In genomic region chr12:12433203-12433731, GRCh38 we compare ENCODE assay signal across 20 cellular contexts.
A peak's percentile ranks its signal among the peaks of the same experiment; 100 is the strongest.
DNase-seq lines count a peak whose midpoint lies in the region; ATAC-seq and TF ChIP-seq lines count a peak whose summit lies in the region.
"Had no signal": no experiment of that assay in that cellular context is flagged by ENCODE, and none has a peak within 500 bp of the region (broad histone marks: within the 10 kb centered on the region; RNA-seq: fewer than 3 reads in every experiment).

No MANE protein-coding gene starts in this region.

- intact Hi-C loops in IMR-90 (cut with micrococcal nuclease) (no loop called here), dorsolateral prefrontal cortex (cut with DNase I) (no loop called here), spleen (cut with DNase I; ENCODE audit: low total_unique reads) (no loop called here)

- H3K36me3 Mint-ChIP-seq in T-helper 2 cell treated with Interferon-gamma antibody and Interleukin-4, amounts not matched to agents 5 μg/mL and 100 μg/mL, for 36 hours (ENCODE audit: low read depth), result peaks cover 30% of the 10 kb centered on the region

- H3K18ac ChIP-seq in IMR-90 (ENCODE audit: low read depth, low read length), result peak overlapping the region; percentile 72; the same call in 1 of the 2 replicates

- 0 out of 3 replicates have a peak overlapping the region, but pooled peaks have one; percentile 26 for H2BK15ac ChIP-seq in IMR-90 (ENCODE audit: low read depth, low read length)

- peak overlapping the region; percentile 72 for H3K27ac Mint-ChIP-seq in T-helper 2 cell treated with Interferon-gamma antibody and Interleukin-4, amounts not matched to agents 5 μg/mL and 100 μg/mL, for 36 hours

- peak overlapping the region; percentile 38 for H2BK5ac ChIP-seq in IMR-90 (ENCODE audit: low read depth, low read length, poor library complexity, severe bottlenecking)

- no CpG with 5 or more reads among the region's 4 CpGs for WGBS in IMR-90 (ENCODE audit: extremely low coverage in 2 of 2, insufficient read length in 1 of 2), 2 experiments
- WGBS in spleen, 5 donors, result 90 to 97% (median 93%) methylated on average over 4 of the region's 4 CpGs

- no peak overlapping the region for H3K9ac ChIP-seq in IMR-90 (ENCODE audit: low read depth, low read length)
- H3K9ac ChIP-seq: BLaER1, parathyroid adenoma had no signal

- H3K4me3 Mint-ChIP-seq in T-helper 2 cell treated with Interferon-gamma antibody and Interleukin-4, amounts not matched to agents 5 μg/mL and 100 μg/mL, for 36 hours, result peak overlapping the region; percentile 62

- no peaks in the 10 kb centered on the region for H3K27me3 ChIP-seq in IMR-90 (ENCODE audit: control insufficient read depth, insufficient read depth, low read length)
- H3K27me3 ChIP-seq in dorsolateral prefrontal cortex, result no peaks in the 10 kb centered on the region
- H3K27me3 ChIP-seq in spleen (replicated peaks in 1 of 7), result no peaks in the 10 kb centered on the region
- H3K27me3 ChIP-seq: BLaER1, brain microvascular endothelial cell, hepatocyte had no signal

- no TSS peak for BruUV-seq in IMR-90 (replicated peaks; lab: Mats Ljungman, UMichigan)

- H3K9me3 ChIP-seq in IMR-90 (ENCODE audit: control insufficient read depth, insufficient read depth, low read length) (no peaks in the 10 kb centered on the region), spleen (no peaks in the 10 kb centered on the region)

- H3K36me3 ChIP-seq in IMR-90 (ENCODE audit: control insufficient read depth, insufficient read depth, low read length) (no peaks in the 10 kb centered on the region), spleen (peaks cover 0 to 26% (median 3%) of the 10 kb centered on the region in 6 donors)
- H3K36me3 ChIP-seq: brain microvascular endothelial cell had no signal

- TF ChIP-seq POLR2A in IMR-90 (IDR thresholded peaks at IDR 0.05; ENCODE audit: low read depth, low read length) (no peak), spleen (IDR thresholded peaks at IDR 0.05) (no peak)

- no peak overlapping the region for H2AFZ ChIP-seq in IMR-90 (replicated peaks; ENCODE audit: low read length, poor library complexity)
- H2AFZ ChIP-seq: hepatocyte, parathyroid adenoma had no signal

- H4K8ac ChIP-seq in IMR-90 (ENCODE audit: low read depth in 2 of 2, low read length in 2 of 2), result peak overlapping the region in 1 of 2 experiments; percentile 39; a peak in 1 of 4 replicates

- no peaks in the 10 kb centered on the region for H3K27me3 Mint-ChIP-seq in T-helper 2 cell treated with Interferon-gamma antibody and Interleukin-4, amounts not matched to agents 5 μg/mL and 100 μg/mL, for 36 hours (ENCODE audit: low read depth)
- H3K27me3 Mint-ChIP-seq: IgD-negative memory B cell; stimulated activated naive CD8-positive, alpha-beta T cell treated with anti-CD3 and anti-CD28 coated beads, Interleukin-15, Interleukin-2, amounts not matched to agents 100 ng/mL and 50 ng/mL, for 24 hours had no signal

- H3K56ac ChIP-seq in IMR-90 (ENCODE audit: extremely low read depth, insufficient read depth, low read length), result no peak overlapping the region

- TF ChIP-seq CTCF in IMR-90 (conservative IDR thresholded peaks at IDR 0.05; ENCODE audit: low read depth, low read length) (no peak), dorsolateral prefrontal cortex (IDR thresholded peaks at IDR 0.05 in 54 of 56, conservative IDR thresholded peaks at IDR 0.05 in 2 of 56; ENCODE audit: low read depth in 1 of 56, partially characterized antibody in 56 of 56) (no peak), spleen (IDR thresholded peaks at IDR 0.05 in 8 of 11, conservative IDR thresholded peaks at IDR 0.05 in 3 of 11) (no peak)

- 0 out of 2 replicates have a peak overlapping the region, but pooled peaks have one; percentile 28 for H4K91ac ChIP-seq in IMR-90 (ENCODE audit: insufficient read depth, low read depth, low read length)

- POLR2A ChIA-PET in IMR-90 (lab: Charles Lee; ENCODE audit: unreplicated experiment), result no interaction called here

- DNase-seq in T-helper 2 cell treated with Interferon-gamma antibody and Interleukin-4, amounts not matched to agents 5 μg/mL and 100 μg/mL, for 36 hours (ENCODE audit: low spot score), result no peak
- DNase-seq in T-helper 2 cell (no peak), IMR-90 (no peak), dorsolateral prefrontal cortex (no peak), spleen (no peak)
- DNase-seq: activated CD4-positive, alpha-beta T cell treated with anti-CD3 and anti-CD28 coated beads, Interleukin-2, amount 50 U/mL, for 1 hour; brain microvascular endothelial cell; DMS153; HCEC 1CT; mammary epithelial cell; NCI-H2029 had no signal

- peak overlapping the region; percentile 75; the same call in 1 of the 2 replicates for H2BK20ac ChIP-seq in IMR-90 (ENCODE audit: low read depth, low read length)

- peak overlapping the region; percentile 51; the same call in 1 of the 2 replicates for H3K14ac ChIP-seq in IMR-90 (replicated peaks; ENCODE audit: low read depth, low read length)

- peaks cover 20% of the 10 kb centered on the region for H3K4me1 ChIP-seq in IMR-90 (ENCODE audit: control insufficient read depth, insufficient read depth, low read length)
- H3K4me1 ChIP-seq in spleen, result peaks cover 0 to 43% (median 0%) of the 10 kb centered on the region in 6 donors
- H3K4me1 ChIP-seq: BLaER1, parathyroid adenoma had no signal

- CTCF ChIA-PET in IMR-90 (lab: Yijun Ruan, JAX), result no interaction called here

- peaks cover 0 to 15% of the 10 kb centered on the region in 2 experiments; a peak in 1 of 4 replicates for H3K79me1 ChIP-seq in IMR-90 (ENCODE audit: low read depth in 1 of 2, low read length in 2 of 2)

- H3K9me1 ChIP-seq in IMR-90 (ENCODE audit: insufficient read depth, low read length), result peaks cover 7% of the 10 kb centered on the region

- H3K9me3 Mint-ChIP-seq in T-helper 2 cell treated with Interferon-gamma antibody and Interleukin-4, amounts not matched to agents 5 μg/mL and 100 μg/mL, for 36 hours, result peaks cover 7% of the 10 kb centered on the region

- H3K4ac ChIP-seq in IMR-90 (ENCODE audit: low read depth, low read length), result peak overlapping the region; percentile 59; the same call in 1 of the 2 replicates

- peak overlapping the region; percentile 33 for H2BK120ac ChIP-seq in IMR-90 (ENCODE audit: low read depth, low read length)

- dilution Hi-C loops in IMR-90 (cut with HindIII; ENCODE audit: low sequenced_read_pairs, unreplicated experiment), result no loop called here

- in situ Hi-C loops in IMR-90 (cut with MboI; ENCODE audit: low sequenced_read_pairs), result no loop called here

- no peak overlapping the region for H3K4me2 ChIP-seq in IMR-90 (ENCODE audit: low read depth, low read length)
- H3K4me2 ChIP-seq: BLaER1, hepatocyte had no signal

- H3K4me1 Mint-ChIP-seq in T-helper 2 cell treated with Interferon-gamma antibody and Interleukin-4, amounts not matched to agents 5 μg/mL and 100 μg/mL, for 36 hours (ENCODE audit: low read depth), result peaks cover 52% of the 10 kb centered on the region

- H2AK5ac ChIP-seq in IMR-90 (ENCODE audit: low read depth, low read length), result peak overlapping the region; percentile 56; the same call in 1 of the 2 replicates

- no peak for TF ChIP-seq RAD21 in IMR-90 (IDR thresholded peaks at IDR 0.05; ENCODE audit: low read length)

- H4K20me1 ChIP-seq in IMR-90 (ENCODE audit: insufficient read depth, low read length), result no peaks in the 10 kb centered on the region
- H4K20me1 ChIP-seq: BLaER1 had no signal

- H3K27ac ChIP-seq in IMR-90 (ENCODE audit: insufficient read depth, low read length) (no peak overlapping the region; the same call in 1 of the 2 replicates), dorsolateral prefrontal cortex (peak overlapping the region in 41 of 59 donors; percentile 1 to 76 (median 56)), spleen (peak overlapping the region in 5 of 8 donors; percentile 4 to 70 (median 40))
- H3K27ac ChIP-seq: BLaER1, brain microvascular endothelial cell, parathyroid adenoma, RWPE1 had no signal

- H4K5ac ChIP-seq in IMR-90 (ENCODE audit: low read depth, low read length), result peak overlapping the region; percentile 42; the same call in 1 of the 2 replicates

- no peak overlapping the region for H3K23ac ChIP-seq in IMR-90 (ENCODE audit: low read depth, low read length)

- H3K4me3 ChIP-seq in IMR-90 (ENCODE audit: insufficient read depth, low read depth, low read length), result no peak overlapping the region
- no peak overlapping the region for H3K4me3 ChIP-seq in dorsolateral prefrontal cortex
- no peak overlapping the region for H3K4me3 ChIP-seq in spleen
- H3K4me3 ChIP-seq: BLaER1, hepatocyte had no signal

- H2AK9ac ChIP-seq in IMR-90 (replicated peaks; ENCODE audit: low read depth, low read length, poor library complexity), result peak overlapping the region; percentile 44

- ATAC-seq in IMR-90 (ENCODE audit: low read depth) (no peak), GM19328 (IDR thresholded peaks at IDR 0.05; ENCODE audit: unreplicated experiment) (no peak), HG03521 (IDR thresholded peaks at IDR 0.05; ENCODE audit: unreplicated experiment) (no peak), GM19351 (IDR thresholded peaks at IDR 0.05; ENCODE audit: unreplicated experiment) (no peak)

TF ChIP-seq in IMR-90, 13 proteins besides CTCF, POLR2A, EP300 and RAD21 (continues in another document):
- no peak for TF ChIP-seq CEBPB (IDR thresholded peaks at IDR 0.05; ENCODE audit: low read depth, low read length)
- TF ChIP-seq RCOR1 (IDR thresholded peaks at IDR 0.05; ENCODE audit: insufficient replicate concordance, low read length), result no peak
- TF ChIP-seq MXI1 (IDR thresholded peaks at IDR 0.05; ENCODE audit: borderline replicate concordance, low read depth, low read length), result no peak
- no peak for TF ChIP-seq MAFK (IDR thresholded peaks at IDR 0.05; ENCODE audit: low read depth, low read length)
- TF ChIP-seq CHD1 (IDR thresholded peaks at IDR 0.05; ENCODE audit: low read depth, low read length), result no peak
- TF ChIP-seq NFE2L2 (IDR thresholded peaks at IDR 0.05; ENCODE audit: low read depth, low read length), result no peak
- no peak for TF ChIP-seq MAZ (IDR thresholded peaks at IDR 0.05; ENCODE audit: borderline replicate concordance, low read depth, low read length)
- TF ChIP-seq SMC3 (IDR thresholded peaks at IDR 0.05; ENCODE audit: low read depth, low read length), result no peak
- TF ChIP-seq FOS (IDR thresholded peaks at IDR 0.05; ENCODE audit: low read depth, low read length), result no peak
- no peak for TF ChIP-seq RFX5 (IDR thresholded peaks at IDR 0.05; ENCODE audit: low read depth, low read length)
- TF ChIP-seq, protein P1, sequence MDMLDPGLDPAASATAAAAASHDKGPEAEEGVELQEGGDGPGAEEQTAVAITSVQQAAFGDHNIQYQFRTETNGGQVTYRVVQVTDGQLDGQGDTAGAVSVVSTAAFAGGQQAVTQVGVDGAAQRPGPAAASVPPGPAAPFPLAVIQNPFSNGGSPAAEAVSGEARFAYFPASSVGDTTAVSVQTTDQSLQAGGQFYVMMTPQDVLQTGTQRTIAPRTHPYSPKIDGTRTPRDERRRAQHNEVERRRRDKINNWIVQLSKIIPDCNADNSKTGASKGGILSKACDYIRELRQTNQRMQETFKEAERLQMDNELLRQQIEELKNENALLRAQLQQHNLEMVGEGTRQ (IDR thresholded peaks at IDR 0.05; ENCODE audit: low read depth, low read length), result no peak
